14 cellular contexts compared by ENCODE assay signal in the genomic region with DNA sequence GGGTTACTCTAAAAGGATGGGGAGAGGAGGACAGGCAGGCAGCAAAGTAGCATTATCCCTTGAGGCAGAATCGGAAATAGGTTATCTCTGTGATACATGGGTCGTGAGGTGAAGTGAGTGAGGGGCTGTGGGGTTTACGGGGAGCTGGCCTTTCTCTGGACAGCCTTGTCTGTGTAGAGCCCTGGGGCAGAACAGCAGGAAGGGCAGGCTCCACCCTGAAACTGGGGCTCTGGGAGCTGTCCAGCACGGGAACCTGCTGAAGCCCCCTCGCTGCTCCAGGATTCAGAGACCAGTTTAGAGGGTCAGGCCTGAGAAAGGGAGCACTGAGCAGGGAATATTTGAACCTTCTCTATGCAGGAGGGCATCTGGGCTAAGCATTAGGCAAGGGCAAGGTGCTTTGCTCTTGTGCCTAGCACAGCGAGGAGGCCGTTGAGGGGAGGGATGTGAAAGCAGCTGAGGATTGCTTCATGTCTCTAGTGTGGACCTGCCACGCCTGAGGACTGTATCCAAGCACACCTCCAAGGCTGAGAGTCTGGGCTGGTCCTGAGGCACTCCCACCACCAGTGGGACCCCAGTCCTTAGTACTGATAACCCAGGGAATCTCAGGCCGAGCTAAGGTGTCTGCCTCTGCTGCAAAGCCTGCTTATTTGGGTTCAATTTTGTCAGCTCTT. TPM values are rescaled to one million over a fixed set of nuclear protein-coding genes. Genes with fewer than 3 reads are reported as not detected.
DNase-seq lines count a peak whose midpoint lies in the region; ATAC-seq and TF ChIP-seq lines count a peak whose summit lies in the region.
"Had no signal": no experiment of that assay in that cellular context is flagged by ENCODE, and none has a peak within 500 bp of the region (broad histone marks: within the 10 kb centered on the region; RNA-seq: fewer than 3 reads in every experiment).

No MANE protein-coding gene starts in this region.

- H3K27ac ChIP-seq in lower lobe of right lung, result no peak overlapping the region
- H3K27ac ChIP-seq in caudate nucleus (ENCODE audit: low read depth, low read length), result no peak overlapping the region
- H3K27ac ChIP-seq in Peyer's patch, result no peak overlapping the region
- H3K27ac ChIP-seq: brain microvascular endothelial cell, HL-60 had no signal

- H3K27me3 Mint-ChIP-seq in Calu3 (ENCODE audit: unreplicated experiment) (peaks cover 60% of the 10 kb centered on the region), WTC11 (ENCODE audit: low read depth) (peaks cover 2% of the 10 kb centered on the region; the same call in 1 of the 2 replicates)
- H3K27me3 Mint-ChIP-seq in activated CD8-positive, alpha-beta T cell treated with anti-CD3 and anti-CD28 coated beads, Interleukin-2, amount 10 ng/mL, durations not matched to agents 7 days and 5 days (ENCODE audit: low read depth), result no peaks in the 10 kb centered on the region

- DNase-seq in Calu3 (peak; percentile 24), HuH-7 (ENCODE audit: low spot score) (peak; percentile 38), WTC11 (ENCODE audit: low spot score) (peak; percentile 81), lower lobe of right lung (peak; percentile 46), caudate nucleus (lab: John Stamatoyannopoulos, UW) (no peak), DMS53 (lab: John Stamatoyannopoulos, UW) (no peak), Peyer's patch (no peak)
- no peak for DNase-seq in activated CD8-positive, alpha-beta T cell treated with anti-CD3 and anti-CD28 coated beads, Interleukin-2, amount 10 ng/mL, durations not matched to agents 7 days and 5 days
- DNase-seq: brain microvascular endothelial cell; esophagus squamous epithelium; NCI-H146; stimulated activated CD4-positive, alpha-beta T cell treated with anti-CD3 and anti-CD28 coated beads, Interleukin-15, amount 100 ng/mL, for 24 hours had no signal

- CTCF ChIA-PET in Calu3 (lab: Charles Lee), result interaction anchor here (0.7 to 1.5 kb wide), 3 partner anchors 10 to 56 kb away, joined by 3 to 5 read pairs (median 3); a partner anchor contains a TSS
- CTCF ChIA-PET in WTC11 (lab: Charles Lee), result interaction anchor here (0.6 to 2.1 kb wide), 6 partner anchors 20 to 198 kb away, joined by 3 to 7 read pairs (median 4); no protein-coding TSS in a partner anchor
- CTCF ChIA-PET in activated CD8-positive, alpha-beta T cell treated with anti-CD3 and anti-CD28 coated beads, Interleukin-2, amount 10 ng/mL, durations not matched to agents 7 days and 5 days (lab: Charles Lee), result no interaction called here

- H3K4me3 Mint-ChIP-seq in Calu3 (ENCODE audit: low read depth, unreplicated experiment) (no peak overlapping the region), WTC11 (no peak overlapping the region)
- no peak overlapping the region for H3K4me3 Mint-ChIP-seq in activated CD8-positive, alpha-beta T cell treated with anti-CD3 and anti-CD28 coated beads, Interleukin-2, amount 10 ng/mL, durations not matched to agents 7 days and 5 days
- H3K4me3 Mint-ChIP-seq: nephron had no signal

- H3K9me3 Mint-ChIP-seq in Calu3 (ENCODE audit: low read depth, unreplicated experiment), result no peaks in the 10 kb centered on the region
- no peaks in the 10 kb centered on the region for H3K9me3 Mint-ChIP-seq in WTC11
- H3K9me3 Mint-ChIP-seq in activated CD8-positive, alpha-beta T cell treated with anti-CD3 and anti-CD28 coated beads, Interleukin-2, amount 10 ng/mL, durations not matched to agents 7 days and 5 days (ENCODE audit: insufficient read depth), result no peaks in the 10 kb centered on the region
- H3K9me3 Mint-ChIP-seq: nephron had no signal

- no peak for TF ChIP-seq POLR2A in Peyer's patch (IDR thresholded peaks at IDR 0.05)

- H3K4me3 ChIP-seq in lower lobe of right lung (no peak overlapping the region), Peyer's patch (no peak overlapping the region)
- H3K4me3 ChIP-seq: esophagus squamous epithelium had no signal

- H3K27me3 ChIP-seq in lower lobe of right lung (ENCODE audit: low read depth) (no peaks in the 10 kb centered on the region), Peyer's patch (no peaks in the 10 kb centered on the region)
- H3K27me3 ChIP-seq: brain microvascular endothelial cell had no signal

- no peaks in the 10 kb centered on the region for H3K9me3 ChIP-seq in lower lobe of right lung
- no peaks in the 10 kb centered on the region for H3K9me3 ChIP-seq in Peyer's patch
- H3K9me3 ChIP-seq: esophagus squamous epithelium had no signal

- no TSS peak for BruUV-seq in Calu3 (replicated peaks; lab: Mats Ljungman, UMichigan)

- POLR2A ChIA-PET in WTC11 (lab: Charles Lee), result interaction anchor here (0.6 to 1.1 kb wide), 3 partner anchors 45 to 251 kb away, joined by 3 to 4 read pairs (median 3); no protein-coding TSS in a partner anchor
- POLR2A ChIA-PET in activated CD8-positive, alpha-beta T cell treated with anti-CD3 and anti-CD28 coated beads, Interleukin-2, amount 10 ng/mL, durations not matched to agents 7 days and 5 days (lab: Charles Lee), result interaction anchor here (1.0 kb wide), 1 partner anchor 12 kb away, joined by 3 read pairs; no protein-coding TSS in a partner anchor

- H3K27ac Mint-ChIP-seq in Calu3 (ENCODE audit: unreplicated experiment), result no peak overlapping the region
- no peak overlapping the region for H3K27ac Mint-ChIP-seq in WTC11
- no peak overlapping the region for H3K27ac Mint-ChIP-seq in activated CD8-positive, alpha-beta T cell treated with anti-CD3 and anti-CD28 coated beads, Interleukin-2, amount 10 ng/mL, durations not matched to agents 7 days and 5 days
- H3K27ac Mint-ChIP-seq: nephron had no signal

- H3K36me3 Mint-ChIP-seq in Calu3 (ENCODE audit: insufficient read depth, unreplicated experiment) (peaks cover 5% of the 10 kb centered on the region), WTC11 (no peaks in the 10 kb centered on the region)
- H3K36me3 Mint-ChIP-seq in activated CD8-positive, alpha-beta T cell treated with anti-CD3 and anti-CD28 coated beads, Interleukin-2, amount 10 ng/mL, durations not matched to agents 7 days and 5 days (ENCODE audit: low read depth), result no peaks in the 10 kb centered on the region

- H3K4me1 Mint-ChIP-seq in Calu3 (ENCODE audit: low read depth, unreplicated experiment) (peaks cover 29% of the 10 kb centered on the region), WTC11 (peaks cover 46% of the 10 kb centered on the region)
- H3K4me1 Mint-ChIP-seq in activated CD8-positive, alpha-beta T cell treated with anti-CD3 and anti-CD28 coated beads, Interleukin-2, amount 10 ng/mL, durations not matched to agents 7 days and 5 days (ENCODE audit: low read depth), result no peaks in the 10 kb centered on the region

- H3K4me1 ChIP-seq in lower lobe of right lung (peaks cover 40% of the 10 kb centered on the region), Peyer's patch (peaks cover 0 to 6% (median 0%) of the 10 kb centered on the region in 4 donors)

- intact Hi-C loops in Calu3 (cut with micrococcal nuclease; ENCODE audit: unreplicated experiment), result no loop called here
- intact Hi-C loops in lower lobe of right lung (cut with DNase I), result no loop called here

- no peaks in the 10 kb centered on the region for H3K36me3 ChIP-seq in lower lobe of right lung
- no peaks in the 10 kb centered on the region for H3K36me3 ChIP-seq in Peyer's patch
- H3K36me3 ChIP-seq: esophagus squamous epithelium had no signal

- peak; percentile 62 for ATAC-seq in WTC11
- no peak for ATAC-seq in lower lobe of right lung
- ATAC-seq in activated CD8-positive, alpha-beta T cell treated with anti-CD3 and anti-CD28 coated beads, Interleukin-2, amount 10 ng/mL, durations not matched to agents 7 days and 5 days, result no peak

- TF ChIP-seq CTCF in Calu3 (IDR thresholded peaks at IDR 0.05; ENCODE audit: unreplicated experiment), result no peak
- no peak for TF ChIP-seq CTCF in WTC11 (IDR thresholded peaks at IDR 0.05)
- no peak for TF ChIP-seq CTCF in lower lobe of right lung (IDR thresholded peaks at IDR 0.05)
- TF ChIP-seq CTCF in Peyer's patch (IDR thresholded peaks at IDR 0.05), result no peak

TF ChIP-seq in WTC11, 78 proteins besides CTCF, POLR2A, EP300 and RAD21 (continues in another document):
- no peak for TF ChIP-seq JAZF1 (CRISPR knock-in tag; IDR thresholded peaks at IDR 0.05)
- no peak for TF ChIP-seq TEAD4 (CRISPR knock-in tag; IDR thresholded peaks at IDR 0.05)
- TF ChIP-seq, protein P1, sequence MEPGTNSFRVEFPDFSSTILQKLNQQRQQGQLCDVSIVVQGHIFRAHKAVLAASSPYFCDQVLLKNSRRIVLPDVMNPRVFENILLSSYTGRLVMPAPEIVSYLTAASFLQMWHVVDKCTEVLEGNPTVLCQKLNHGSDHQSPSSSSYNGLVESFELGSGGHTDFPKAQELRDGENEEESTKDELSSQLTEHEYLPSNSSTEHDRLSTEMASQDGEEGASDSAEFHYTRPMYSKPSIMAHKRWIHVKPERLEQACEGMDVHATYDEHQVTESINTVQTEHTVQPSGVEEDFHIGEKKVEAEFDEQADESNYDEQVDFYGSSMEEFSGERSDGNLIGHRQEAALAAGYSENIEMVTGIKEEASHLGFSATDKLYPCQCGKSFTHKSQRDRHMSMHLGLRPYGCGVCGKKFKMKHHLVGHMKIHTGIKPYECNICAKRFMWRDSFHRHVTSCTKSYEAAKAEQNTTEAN (CRISPR knock-in tag; IDR thresholded peaks at IDR 0.05), result peak; percentile 53; the same call in 1 of the 2 replicates
- TF ChIP-seq NR2C2 (CRISPR knock-in tag; IDR thresholded peaks at IDR 0.05), result no peak
- TF ChIP-seq ATF1 (CRISPR knock-in tag; IDR thresholded peaks at IDR 0.05), result no peak
- TF ChIP-seq, protein P2, sequence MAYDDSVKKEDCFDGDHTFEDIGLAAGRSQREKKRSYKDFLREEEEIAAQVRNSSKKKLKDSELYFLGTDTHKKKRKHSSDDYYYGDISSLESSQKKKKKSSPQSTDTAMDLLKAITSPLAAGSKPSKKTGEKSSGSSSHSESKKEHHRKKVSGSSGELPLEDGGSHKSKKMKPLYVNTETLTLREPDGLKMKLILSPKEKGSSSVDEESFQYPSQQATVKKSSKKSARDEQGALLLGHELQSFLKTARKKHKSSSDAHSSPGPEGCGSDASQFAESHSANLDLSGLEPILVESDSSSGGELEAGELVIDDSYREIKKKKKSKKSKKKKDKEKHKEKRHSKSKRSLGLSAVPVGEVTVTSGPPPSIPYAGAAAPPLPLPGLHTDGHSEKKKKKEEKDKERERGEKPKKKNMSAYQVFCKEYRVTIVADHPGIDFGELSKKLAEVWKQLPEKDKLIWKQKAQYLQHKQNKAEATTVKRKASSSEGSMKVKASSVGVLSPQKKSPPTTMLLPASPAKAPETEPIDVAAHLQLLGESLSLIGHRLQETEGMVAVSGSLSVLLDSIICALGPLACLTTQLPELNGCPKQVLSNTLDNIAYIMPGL (CRISPR knock-in tag; IDR thresholded peaks at IDR 0.05), result no peak
- TF ChIP-seq, protein P3, sequence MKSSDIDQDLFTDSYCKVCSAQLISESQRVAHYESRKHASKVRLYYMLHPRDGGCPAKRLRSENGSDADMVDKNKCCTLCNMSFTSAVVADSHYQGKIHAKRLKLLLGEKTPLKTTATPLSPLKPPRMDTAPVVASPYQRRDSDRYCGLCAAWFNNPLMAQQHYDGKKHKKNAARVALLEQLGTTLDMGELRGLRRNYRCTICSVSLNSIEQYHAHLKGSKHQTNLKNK (CRISPR knock-in tag; IDR thresholded peaks at IDR 0.05), result no peak

RNA-seq across cellular contexts. Expression of a gene that starts 55.8 kb away (rescaled TPM):
- 13.1 and 24.8 TPM in 2 replicates for total RNA-seq in Calu3 (2022)
- total RNA-seq in WTC11 (2021), result 41.0 to 51.0 TPM (median 46.2 TPM) in 3 replicates
- 24.5 TPM for total RNA-seq in lower lobe of right lung
- 1 to 10 TPM; 1.1 to 1.9 TPM for total RNA-seq in activated CD8-positive, alpha-beta T cell treated with anti-CD3 and anti-CD28 coated beads, Interleukin-2, amount 10 ng/mL, durations not matched to agents 7 days and 5 days
- total RNA-seq in Peyer's patch, result 10 to 100 TPM in 3 of 4 donors, 1 to 10 TPM in 1; 6.7 to 47.9 (median 14.9) TPM

Comparison
In these comparisons a context has a peak if more than half of its experiments do, and no peak if none do; other contexts are left out.
1. DNase-seq: peak in Calu3 (single experiment), HuH-7 (single experiment), WTC11 (single experiment) and lower lobe of right lung (single experiment); none in activated CD8-positive, alpha-beta T cell treated with anti-CD3 and anti-CD28 coated beads, Interleukin-2, amount 10 ng/mL, durations not matched to agents 7 days and 5 days (single experiment), caudate nucleus (0 of 61), DMS53 (single experiment) and Peyer's patch (0 of 3).